ENCODE assay signal across 9 cellular contexts in genomic region chr19:13844130-13844631, GRCh38. TPM values are rescaled to one million over a fixed set of nuclear protein-coding genes. Genes with fewer than 3 reads are reported as not detected.
DNase-seq lines count a peak whose midpoint lies in the region; ATAC-seq lines count a peak whose summit lies in the region.
"Had no signal": no experiment of that assay in that cellular context is flagged by ENCODE, and none has a peak within 500 bp of the region (broad histone marks: within the 10 kb centered on the region; RNA-seq: fewer than 3 reads in every experiment).

No MANE protein-coding gene starts in this region.

- peaks cover 25% of the 10 kb centered on the region for H3K36me3 Mint-ChIP-seq in activated T-helper 2 cell treated with anti-CD3 and anti-CD28 coated beads, Interferon-gamma antibody, Interleukin-2, Interleukin-4, amounts not matched to agents 10 μg/mL and 5 μg/mL and 100 μg/mL, durations not matched to agents 14 hours and 24 hours and 36 hours (ENCODE audit: low read depth)

- no peaks in the 10 kb centered on the region for H3K27me3 Mint-ChIP-seq in activated T-helper 2 cell treated with anti-CD3 and anti-CD28 coated beads, Interferon-gamma antibody, Interleukin-2, Interleukin-4, amounts not matched to agents 10 μg/mL and 5 μg/mL and 100 μg/mL, durations not matched to agents 14 hours and 24 hours and 36 hours (ENCODE audit: low read depth)
- no peaks in the 10 kb centered on the region for H3K27me3 Mint-ChIP-seq in stimulated activated naive CD8-positive, alpha-beta T cell treated with anti-CD3 and anti-CD28 coated beads, Interleukin-15, amount 100 ng/mL, for 72 hours

- H3K9me3 Mint-ChIP-seq in activated T-helper 2 cell treated with anti-CD3 and anti-CD28 coated beads, Interferon-gamma antibody, Interleukin-2, Interleukin-4, amounts not matched to agents 10 μg/mL and 5 μg/mL and 100 μg/mL, durations not matched to agents 14 hours and 24 hours and 36 hours = no peaks in the 10 kb centered on the region
- no peaks in the 10 kb centered on the region for H3K9me3 Mint-ChIP-seq in stimulated activated naive CD8-positive, alpha-beta T cell treated with anti-CD3 and anti-CD28 coated beads, Interleukin-15, amount 100 ng/mL, for 72 hours

- H3K27ac Mint-ChIP-seq in activated T-helper 2 cell treated with anti-CD3 and anti-CD28 coated beads, Interferon-gamma antibody, Interleukin-2, Interleukin-4, amounts not matched to agents 10 μg/mL and 5 μg/mL and 100 μg/mL, durations not matched to agents 14 hours and 24 hours and 36 hours = peak overlapping the region; percentile 92
- H3K27ac Mint-ChIP-seq in stimulated activated naive CD8-positive, alpha-beta T cell treated with anti-CD3 and anti-CD28 coated beads, Interleukin-15, amount 100 ng/mL, for 72 hours = peak overlapping the region; percentile 83 to 87

- H3K4me1 Mint-ChIP-seq in activated T-helper 2 cell treated with anti-CD3 and anti-CD28 coated beads, Interferon-gamma antibody, Interleukin-2, Interleukin-4, amounts not matched to agents 10 μg/mL and 5 μg/mL and 100 μg/mL, durations not matched to agents 14 hours and 24 hours and 36 hours (ENCODE audit: low read depth) = peaks cover 35% of the 10 kb centered on the region
- peaks cover 68% of the 10 kb centered on the region for H3K4me1 Mint-ChIP-seq in stimulated activated naive CD8-positive, alpha-beta T cell treated with anti-CD3 and anti-CD28 coated beads, Interleukin-15, amount 100 ng/mL, for 72 hours

- no peaks in the 10 kb centered on the region for H3K27me3 ChIP-seq in layer of hippocampus (ENCODE audit: control insufficient read depth, insufficient read depth, low read length)

- DNase-seq in DMS 273 (lab: John Stamatoyannopoulos, UW; ENCODE audit: unreplicated experiment) (peak; percentile 23), DMS 273 treated with DMSO at 0.1 percent for 48 hours (lab: John Stamatoyannopoulos, UW) (no peak), CD1c-positive myeloid dendritic cell (ENCODE audit: extremely low spot score) (no peak)
- no peak for DNase-seq in activated T-helper 2 cell treated with anti-CD3 and anti-CD28 coated beads, Interferon-gamma antibody, Interleukin-2, Interleukin-4, amounts not matched to agents 10 μg/mL and 5 μg/mL and 100 μg/mL, durations not matched to agents 14 hours and 24 hours and 36 hours (ENCODE audit: low spot score)
- no peak for DNase-seq in stimulated activated naive CD8-positive, alpha-beta T cell treated with anti-CD3 and anti-CD28 coated beads, Interleukin-15, amount 100 ng/mL, for 72 hours

- H3K27ac ChIP-seq in layer of hippocampus (ENCODE audit: low read depth, low read length) = peak overlapping the region; percentile 73

- H3K4me3 Mint-ChIP-seq in activated T-helper 2 cell treated with anti-CD3 and anti-CD28 coated beads, Interferon-gamma antibody, Interleukin-2, Interleukin-4, amounts not matched to agents 10 μg/mL and 5 μg/mL and 100 μg/mL, durations not matched to agents 14 hours and 24 hours and 36 hours (ENCODE audit: low read depth) = peak overlapping the region; percentile 70
- H3K4me3 Mint-ChIP-seq in stimulated activated naive CD8-positive, alpha-beta T cell treated with anti-CD3 and anti-CD28 coated beads, Interleukin-15, amount 100 ng/mL, for 72 hours = peak overlapping the region; percentile 79 to 97

- intact Hi-C loops in activated T-helper 2 cell treated with anti-CD3 and anti-CD28 coated beads, Interferon-gamma antibody, Interleukin-2, Interleukin-4, amounts not matched to agents 10 μg/mL and 5 μg/mL and 100 μg/mL, durations not matched to agents 14 hours and 24 hours and 36 hours (cut with micrococcal nuclease) = no loop called here

- no peak for ATAC-seq in stimulated activated naive CD8-positive, alpha-beta T cell treated with anti-CD3 and anti-CD28 coated beads, Interleukin-15, amount 100 ng/mL, for 72 hours
- no peak for ATAC-seq in HG02571 (IDR thresholded peaks at IDR 0.05; ENCODE audit: unreplicated experiment)
- ATAC-seq in GM21528 (IDR thresholded peaks at IDR 0.05; ENCODE audit: low FRiP score, unreplicated experiment) = no peak

RNA-seq across cellular contexts. Expression of gene NANOS3, which starts 32.8 kb away (rescaled TPM):
- 1.6 and 1.8 TPM in 2 replicates for total RNA-seq in activated T-helper 2 cell treated with anti-CD3 and anti-CD28 coated beads, Interferon-gamma antibody, Interleukin-2, Interleukin-4, amounts not matched to agents 10 μg/mL and 5 μg/mL and 100 μg/mL, durations not matched to agents 14 hours and 24 hours and 36 hours
- total RNA-seq: SK-MEL-5 had no signal

RNA-seq across cellular contexts. Expression of gene ZSWIM4, which starts 48.9 kb away (rescaled TPM):
- 9.8 and 10.6 TPM in 2 replicates for total RNA-seq in activated T-helper 2 cell treated with anti-CD3 and anti-CD28 coated beads, Interferon-gamma antibody, Interleukin-2, Interleukin-4, amounts not matched to agents 10 μg/mL and 5 μg/mL and 100 μg/mL, durations not matched to agents 14 hours and 24 hours and 36 hours
